Comparison of ENCODE assay signal across 1 cellular context in the genomic region with DNA sequence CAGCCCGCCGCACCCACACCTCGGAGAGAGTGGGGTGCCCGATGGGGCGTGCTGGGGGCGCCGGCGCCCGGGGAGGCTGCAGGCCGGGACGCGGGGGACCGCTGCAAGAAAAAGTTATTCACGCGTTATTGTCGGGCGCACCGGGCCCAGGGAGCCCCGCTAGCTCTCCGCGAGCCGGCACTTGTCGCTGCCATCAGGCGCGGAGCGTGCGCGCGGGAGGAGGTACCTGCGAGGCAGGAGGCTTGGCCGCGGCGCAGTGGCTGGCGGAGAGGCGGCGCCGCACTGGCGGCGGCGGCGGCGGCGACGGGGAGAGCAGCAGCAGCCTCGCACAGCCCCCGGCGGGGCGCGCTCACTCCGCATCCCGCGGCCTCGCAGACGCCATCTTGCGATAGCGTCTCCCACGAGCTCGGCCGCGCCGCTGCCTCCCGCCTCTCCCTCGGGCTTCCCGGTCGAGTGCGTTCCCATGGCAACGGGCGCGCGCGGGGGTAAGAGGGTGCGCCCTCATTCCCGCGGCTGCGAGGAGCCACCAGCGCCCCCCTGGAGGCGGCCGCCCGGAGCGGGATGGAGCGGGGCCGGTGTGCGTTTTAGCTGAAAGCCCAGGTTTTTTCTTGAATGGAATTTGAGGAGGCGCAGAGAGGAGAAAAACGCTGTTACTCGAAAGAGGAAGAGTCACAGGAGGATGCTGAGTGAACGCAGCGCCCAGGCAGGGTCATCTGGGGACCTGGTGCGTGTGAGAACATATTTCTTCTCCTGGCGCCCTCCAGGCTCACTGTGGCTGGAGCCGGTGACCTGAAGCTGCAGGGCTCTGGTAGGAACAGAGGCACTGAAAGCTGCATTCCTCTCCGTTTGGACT.
TF ChIP-seq lines count a peak whose summit lies in the region.

A gene with protein sequence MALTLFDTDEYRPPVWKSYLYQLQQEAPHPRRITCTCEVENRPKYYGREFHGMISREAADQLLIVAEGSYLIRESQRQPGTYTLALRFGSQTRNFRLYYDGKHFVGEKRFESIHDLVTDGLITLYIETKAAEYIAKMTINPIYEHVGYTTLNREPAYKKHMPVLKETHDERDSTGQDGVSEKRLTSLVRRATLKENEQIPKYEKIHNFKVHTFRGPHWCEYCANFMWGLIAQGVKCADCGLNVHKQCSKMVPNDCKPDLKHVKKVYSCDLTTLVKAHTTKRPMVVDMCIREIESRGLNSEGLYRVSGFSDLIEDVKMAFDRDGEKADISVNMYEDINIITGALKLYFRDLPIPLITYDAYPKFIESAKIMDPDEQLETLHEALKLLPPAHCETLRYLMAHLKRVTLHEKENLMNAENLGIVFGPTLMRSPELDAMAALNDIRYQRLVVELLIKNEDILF (minus strand): TSS at position 402 of the 853 bp plus-strand sequence. CDS start 469 bp downstream, outside the sequence.

TF ChIP-seq in GM12878, 131 proteins besides CTCF, POLR2A, EP300 and RAD21:
- TF ChIP-seq, protein P1, sequence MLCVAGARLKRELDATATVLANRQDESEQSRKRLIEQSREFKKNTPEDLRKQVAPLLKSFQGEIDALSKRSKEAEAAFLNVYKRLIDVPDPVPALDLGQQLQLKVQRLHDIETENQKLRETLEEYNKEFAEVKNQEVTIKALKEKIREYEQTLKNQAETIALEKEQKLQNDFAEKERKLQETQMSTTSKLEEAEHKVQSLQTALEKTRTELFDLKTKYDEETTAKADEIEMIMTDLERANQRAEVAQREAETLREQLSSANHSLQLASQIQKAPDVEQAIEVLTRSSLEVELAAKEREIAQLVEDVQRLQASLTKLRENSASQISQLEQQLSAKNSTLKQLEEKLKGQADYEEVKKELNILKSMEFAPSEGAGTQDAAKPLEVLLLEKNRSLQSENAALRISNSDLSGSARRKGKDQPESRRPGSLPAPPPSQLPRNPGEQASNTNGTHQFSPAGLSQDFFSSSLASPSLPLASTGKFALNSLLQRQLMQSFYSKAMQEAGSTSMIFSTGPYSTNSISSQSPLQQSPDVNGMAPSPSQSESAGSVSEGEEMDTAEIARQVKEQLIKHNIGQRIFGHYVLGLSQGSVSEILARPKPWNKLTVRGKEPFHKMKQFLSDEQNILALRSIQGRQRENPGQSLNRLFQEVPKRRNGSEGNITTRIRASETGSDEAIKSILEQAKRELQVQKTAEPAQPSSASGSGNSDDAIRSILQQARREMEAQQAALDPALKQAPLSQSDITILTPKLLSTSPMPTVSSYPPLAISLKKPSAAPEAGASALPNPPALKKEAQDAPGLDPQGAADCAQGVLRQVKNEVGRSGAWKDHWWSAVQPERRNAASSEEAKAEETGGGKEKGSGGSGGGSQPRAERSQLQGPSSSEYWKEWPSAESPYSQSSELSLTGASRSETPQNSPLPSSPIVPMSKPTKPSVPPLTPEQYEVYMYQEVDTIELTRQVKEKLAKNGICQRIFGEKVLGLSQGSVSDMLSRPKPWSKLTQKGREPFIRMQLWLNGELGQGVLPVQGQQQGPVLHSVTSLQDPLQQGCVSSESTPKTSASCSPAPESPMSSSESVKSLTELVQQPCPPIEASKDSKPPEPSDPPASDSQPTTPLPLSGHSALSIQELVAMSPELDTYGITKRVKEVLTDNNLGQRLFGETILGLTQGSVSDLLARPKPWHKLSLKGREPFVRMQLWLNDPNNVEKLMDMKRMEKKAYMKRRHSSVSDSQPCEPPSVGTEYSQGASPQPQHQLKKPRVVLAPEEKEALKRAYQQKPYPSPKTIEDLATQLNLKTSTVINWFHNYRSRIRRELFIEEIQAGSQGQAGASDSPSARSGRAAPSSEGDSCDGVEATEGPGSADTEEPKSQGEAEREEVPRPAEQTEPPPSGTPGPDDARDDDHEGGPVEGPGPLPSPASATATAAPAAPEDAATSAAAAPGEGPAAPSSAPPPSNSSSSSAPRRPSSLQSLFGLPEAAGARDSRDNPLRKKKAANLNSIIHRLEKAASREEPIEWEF (IDR thresholded peaks at IDR 0.05; ENCODE audit: insufficient replicate concordance, low read depth, low read length): no peak
- 0 out of 4 replicates have a peak, but pooled peaks of 1 of the 2 experiments have one; percentile 11 for TF ChIP-seq BHLHE40 (IDR thresholded peaks at IDR 0.05; ENCODE audit: borderline replicate concordance in 1 of 2, low read depth in 2 of 2, low read length in 1 of 2)
- TF ChIP-seq, protein P2, sequence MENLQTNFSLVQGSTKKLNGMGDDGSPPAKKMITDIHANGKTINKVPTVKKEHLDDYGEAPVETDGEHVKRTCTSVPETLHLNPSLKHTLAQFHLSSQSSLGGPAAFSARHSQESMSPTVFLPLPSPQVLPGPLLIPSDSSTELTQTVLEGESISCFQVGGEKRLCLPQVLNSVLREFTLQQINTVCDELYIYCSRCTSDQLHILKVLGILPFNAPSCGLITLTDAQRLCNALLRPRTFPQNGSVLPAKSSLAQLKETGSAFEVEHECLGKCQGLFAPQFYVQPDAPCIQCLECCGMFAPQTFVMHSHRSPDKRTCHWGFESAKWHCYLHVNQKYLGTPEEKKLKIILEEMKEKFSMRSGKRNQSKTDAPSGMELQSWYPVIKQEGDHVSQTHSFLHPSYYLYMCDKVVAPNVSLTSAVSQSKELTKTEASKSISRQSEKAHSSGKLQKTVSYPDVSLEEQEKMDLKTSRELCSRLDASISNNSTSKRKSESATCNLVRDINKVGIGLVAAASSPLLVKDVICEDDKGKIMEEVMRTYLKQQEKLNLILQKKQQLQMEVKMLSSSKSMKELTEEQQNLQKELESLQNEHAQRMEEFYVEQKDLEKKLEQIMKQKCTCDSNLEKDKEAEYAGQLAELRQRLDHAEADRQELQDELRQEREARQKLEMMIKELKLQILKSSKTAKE (IDR thresholded peaks at IDR 0.05; ENCODE audit: low read depth, poor library complexity, severe bottlenecking): no peak
- peak; percentile 36 for TF ChIP-seq IKZF1 (conservative IDR thresholded peaks at IDR 0.05)
- peak; percentile 86 for TF ChIP-seq HDAC6 (IDR thresholded peaks at IDR 0.05; ENCODE audit: unreplicated experiment)
- 0 out of 2 replicates have a peak, but pooled peaks have one; percentile 43 for TF ChIP-seq BMI1 (IDR thresholded peaks at IDR 0.05; ENCODE audit: borderline replicate concordance)
- peak; percentile 49 for TF ChIP-seq SUZ12 (IDR thresholded peaks at IDR 0.05; ENCODE audit: unreplicated experiment)
- 0 out of 2 replicates have a peak, but pooled peaks have one; percentile 57 for TF ChIP-seq LARP7 (IDR thresholded peaks at IDR 0.05)
TF ChIP-seq in GM12878: peak in this region for 6.
